In the genomic region with DNA sequence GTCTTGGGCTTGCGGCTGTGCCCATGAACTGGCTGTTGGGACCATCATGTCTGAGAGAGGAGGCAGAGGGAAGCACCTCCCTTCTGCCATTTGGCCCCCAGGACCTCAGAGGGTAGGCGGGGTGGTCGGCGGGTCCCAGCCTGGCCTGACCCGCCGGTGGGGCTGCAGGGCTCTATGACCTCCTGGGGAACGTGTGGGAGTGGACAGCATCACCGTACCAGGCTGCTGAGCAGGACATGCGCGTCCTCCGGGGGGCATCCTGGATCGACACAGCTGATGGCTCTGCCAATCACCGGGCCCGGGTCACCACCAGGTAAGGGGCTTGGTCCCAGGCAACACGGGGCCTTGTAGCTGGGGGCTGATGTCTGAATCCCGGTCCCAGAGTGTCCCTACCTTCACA, we compare ENCODE assay signal across 17 cellular contexts. TPM values are rescaled to one million over a fixed set of nuclear protein-coding genes. Genes with fewer than 3 reads are reported as not detected.
DNase-seq lines count a peak whose midpoint lies in the region; ATAC-seq, FAIRE-seq and TF ChIP-seq lines count a peak whose summit lies in the region.
"Had no signal": no experiment of that assay in that cellular context is flagged by ENCODE, and none has a peak within 500 bp of the region (broad histone marks: within the 10 kb centered on the region; RNA-seq: fewer than 3 reads in every experiment).

No MANE protein-coding gene starts in this region.

- H3K9ac ChIP-seq in BLaER1 treated with 17β-estradiol and CSF1 and Interleukin-3, amounts not matched to agents 10 nM and 100 nM, result peak overlapping the region in 3 of 11 experiments; percentile 13 to 42 (median 27); a peak in 1 of 22 replicates
- H3K9ac ChIP-seq in HepG2 (ENCODE audit: insufficient read depth, low read depth, low read length), result no peak overlapping the region
- H3K9ac ChIP-seq: GM23248, neural progenitor cell had no signal

- intact Hi-C loops in ascending aorta (cut with DNase I), result no loop called here
- intact Hi-C loops in HepG2 (cut with micrococcal nuclease; ENCODE audit: unreplicated experiment), result loop anchor here (10.0 kb wide), 1 partner anchor 333 kb away; no protein-coding TSS in a partner anchor
- intact Hi-C loops in spleen (cut with DNase I; ENCODE audit: low total_unique reads), result loop anchor here (10.0 kb wide), 1 partner anchor 433 kb away; no protein-coding TSS in a partner anchor

- no peak overlapping the region for H2AFZ ChIP-seq in HepG2 (ENCODE audit: low read length)
- H2AFZ ChIP-seq: GM23248, neural progenitor cell had no signal

- DNase-seq in ascending aorta (ENCODE audit: low spot score in 2 of 2), result no peak
- DNase-seq in HepG2 (ENCODE audit: low spot score), result no peak
- peak; percentile 75 for DNase-seq in spleen
- DNase-seq in frontal cortex (ENCODE audit: low spot score in 2 of 2), result no peak
- DNase-seq in T-helper 2 cell, result no peak
- no peak for DNase-seq in HPDE6-E6E7 (ENCODE audit: extremely low spot score)
- DNase-seq: activated CD4-positive, alpha-beta T cell treated with anti-CD3 and anti-CD28 coated beads for 48 hours; activated CD8-positive, alpha-beta memory T cell treated with anti-CD3 and anti-CD28 coated beads, Interleukin-2, amount 10 ng/mL, durations not matched to agents 7 days and 5 days; CD4-positive, alpha-beta memory T cell; dermis blood vessel endothelial cell; GM23248; Kasumi-1; NCI-H1930 had no signal

- in situ Hi-C loops in HepG2 (cut with HindIII; ENCODE audit: extremely low pct_ligation_motif_present, low pct_unique_long_range_greater_than_20kb), result loop anchor here (10.0 to 25.0 kb wide), 2 partner anchors 316 to 433 kb away; no protein-coding TSS in a partner anchor

- CTCF ChIA-PET in HepG2 (lab: Yijun Ruan, JAX; ENCODE audit: low intra/inter-chr PET ratio, low total read pairs), result no interaction called here

- H3K4me3 ChIP-seq in BLaER1 treated with 17β-estradiol and CSF1 and Interleukin-3, amounts not matched to agents 10 nM and 100 nM, result no peak overlapping the region
- H3K4me3 ChIP-seq in ascending aorta (no peak overlapping the region), HepG2 (replicated peaks in 1 of 3; ENCODE audit: insufficient read depth in 1 of 3, low read depth in 2 of 3, low read length in 3 of 3) (no peak overlapping the region), spleen (no peak overlapping the region)
- H3K4me3 ChIP-seq: GM23248, neural progenitor cell, vagina had no signal

- TF ChIP-seq RAD21 in HepG2 (CRISPR knock-in tag; IDR thresholded peaks at IDR 0.05), result no peak

- no peak for TF ChIP-seq CTCF in ascending aorta (IDR thresholded peaks at IDR 0.05)
- TF ChIP-seq CTCF in HepG2 (CRISPR knock-in tag; IDR thresholded peaks at IDR 0.05), result no peak
- TF ChIP-seq CTCF in spleen (IDR thresholded peaks at IDR 0.05 in 8 of 11, conservative IDR thresholded peaks at IDR 0.05 in 3 of 11), result no peak

- peak overlapping the region in 9 of 11 experiments; percentile 52 to 91 (median 68); a peak in 12 of 22 replicates for H3K4me2 ChIP-seq in BLaER1 treated with 17β-estradiol and CSF1 and Interleukin-3, amounts not matched to agents 10 nM and 100 nM
- H3K4me2 ChIP-seq in HepG2 (ENCODE audit: low read depth, low read length), result no peak overlapping the region
- H3K4me2 ChIP-seq: neural progenitor cell had no signal

- peaks cover 22 to 57% (median 47%) of the 10 kb centered on the region in 10 experiments for H3K4me1 ChIP-seq in BLaER1 treated with 17β-estradiol and CSF1 and Interleukin-3, amounts not matched to agents 10 nM and 100 nM
- peaks cover 3 to 23% of the 10 kb centered on the region in 2 donors for H3K4me1 ChIP-seq in ascending aorta
- peaks cover 29% of the 10 kb centered on the region for H3K4me1 ChIP-seq in HepG2 (ENCODE audit: insufficient read depth, low read length)
- peaks cover 0 to 40% (median 4%) of the 10 kb centered on the region in 6 donors for H3K4me1 ChIP-seq in spleen
- H3K4me1 ChIP-seq: neural progenitor cell had no signal

- ATAC-seq in HepG2, result no peak
- ATAC-seq: activated CD8-positive, alpha-beta memory T cell treated with anti-CD3 and anti-CD28 coated beads, Interleukin-2, amount 10 ng/mL, durations not matched to agents 7 days and 5 days had no signal

- FAIRE-seq in HepG2 (lab: Jason Lieb, UNC) (no peak), frontal cortex (lab: Jason Lieb, UNC) (no peak)
- FAIRE-seq: bronchial epithelial cell had no signal

- peak overlapping the region in 2 of 11 experiments; percentile 47 to 53; a peak in 3 of 22 replicates for H3K27ac ChIP-seq in BLaER1 treated with 17β-estradiol and CSF1 and Interleukin-3, amounts not matched to agents 10 nM and 100 nM
- H3K27ac ChIP-seq in ascending aorta (peak overlapping the region; percentile 77 to 78), HepG2 (ENCODE audit: extremely low read length, insufficient read depth, low read length) (no peak overlapping the region), spleen (no peak overlapping the region)
- H3K27ac ChIP-seq: GM23248, neural progenitor cell, vagina had no signal

- TF ChIP-seq EP300 in HepG2 (IDR thresholded peaks at IDR 0.05; ENCODE audit: low read depth in 2 of 2, low read length in 2 of 2) (no peak), HepG2 (CRISPR knock-in tag; IDR thresholded peaks at IDR 0.05; ENCODE audit: borderline replicate concordance) (no peak)

- POLR2A ChIA-PET in HepG2 (lab: Yijun Ruan, JAX), result no interaction called here

- H4K20me1 ChIP-seq in BLaER1 treated with 17β-estradiol and CSF1 and Interleukin-3, amounts not matched to agents 10 nM and 100 nM, result peaks cover 0 to 44% (median 10%) of the 10 kb centered on the region in 11 experiments; a peak in 10 of 22 replicates
- no peaks in the 10 kb centered on the region for H4K20me1 ChIP-seq in HepG2 (ENCODE audit: insufficient read depth, low read length)

- no TSS peak for BruUV-seq in HepG2 (replicated peaks; lab: Mats Ljungman, UMichigan)

- peaks cover 59 to 87% (median 69%) of the 10 kb centered on the region in 11 experiments for H3K36me3 ChIP-seq in BLaER1 treated with 17β-estradiol and CSF1 and Interleukin-3, amounts not matched to agents 10 nM and 100 nM
- H3K36me3 ChIP-seq in ascending aorta, result peaks cover 4 to 9% of the 10 kb centered on the region in 2 donors
- H3K36me3 ChIP-seq in HepG2 (replicated peaks in 1 of 2; ENCODE audit: control insufficient read depth in 1 of 2, insufficient read depth in 2 of 2, low read length in 2 of 2), result peaks cover 2 to 3% of the 10 kb centered on the region in 2 experiments; a peak in 3 of 5 replicates
- H3K36me3 ChIP-seq in spleen, result peaks cover 0 to 76% (median 33%) of the 10 kb centered on the region in 6 donors
- H3K36me3 ChIP-seq: neural progenitor cell had no signal

- H3K9me3 ChIP-seq in BLaER1 treated with 17β-estradiol and CSF1 and Interleukin-3, amounts not matched to agents 10 nM and 100 nM (replicated peaks in 1 of 11), result no peaks in the 10 kb centered on the region
- H3K9me3 ChIP-seq in ascending aorta, result no peaks in the 10 kb centered on the region
- H3K9me3 ChIP-seq in HepG2 (ENCODE audit: low read length), result no peaks in the 10 kb centered on the region
- no peaks in the 10 kb centered on the region for H3K9me3 ChIP-seq in spleen
- H3K9me3 ChIP-seq: vagina had no signal

- H3K79me2 ChIP-seq in HepG2 (ENCODE audit: insufficient read depth, low read length), result no peaks in the 10 kb centered on the region

- H3K27me3 ChIP-seq in BLaER1 treated with 17β-estradiol and CSF1 and Interleukin-3, amounts not matched to agents 10 nM and 100 nM, result no peaks in the 10 kb centered on the region
- H3K27me3 ChIP-seq in ascending aorta, result no peaks in the 10 kb centered on the region
- H3K27me3 ChIP-seq in HepG2 (ENCODE audit: control insufficient read depth in 1 of 2, insufficient read depth in 2 of 2, low read length in 2 of 2), result no peaks in the 10 kb centered on the region
- H3K27me3 ChIP-seq in spleen (replicated peaks in 1 of 7), result no peaks in the 10 kb centered on the region
- H3K27me3 ChIP-seq: neural progenitor cell, vagina had no signal

- TF ChIP-seq POLR2A in HepG2 (IDR thresholded peaks at IDR 0.05; ENCODE audit: insufficient read depth in 1 of 2, low read depth in 2 of 2, low read length in 2 of 2) (no peak), spleen (IDR thresholded peaks at IDR 0.05) (no peak)

- WGBS in HepG2 (ENCODE audit: low lambda C conversion rate), result no CpG with 5 or more reads among the region's 16 CpGs
- 95 to 100% (median 96%) methylated on average over 3 to 16 of the region's 16 CpGs for WGBS in spleen, 5 donors

RNA-seq across cellular contexts. Expression of a gene that starts 14.1 kb away (rescaled TPM):
- total RNA-seq in ascending aorta, result 74.6 TPM
- 22.4 and 54.4 TPM in 2 replicates for total RNA-seq in HepG2 (2016; rRNA removed; fragmentation: Illumina TruSeq; extraction: Trizol)
- total RNA-seq in HepG2 (2016; cell fraction: cytosol; rRNA removed; fragmentation: Illumina TruSeq; extraction: Trizol; ENCODE audit: low read depth), result 12.4 and 13.6 TPM in 2 replicates
- total RNA-seq in HepG2 (2016; cell fraction: insoluble cytoplasmic fraction; rRNA removed; fragmentation: Illumina TruSeq; extraction: Trizol), result 20.6 and 54.0 TPM in 2 replicates
- total RNA-seq in HepG2 (2016; cell fraction: membrane; rRNA removed; fragmentation: Illumina TruSeq; extraction: Trizol), result 25.2 and 28.6 TPM in 2 replicates
- 45.2 and 49.4 TPM in 2 replicates for total RNA-seq in HepG2 (2016; cell fraction: nucleus; rRNA removed; fragmentation: Illumina TruSeq; extraction: Trizol)
- polyA plus RNA-seq in HepG2 (2011; rRNA removed), result 48.0 and 48.9 TPM in 2 replicates
- polyA plus RNA-seq in HepG2 (2011; cell fraction: cytosol; rRNA removed), result 37.0 and 44.8 TPM in 2 replicates
- 132 and 139 TPM in 2 replicates for polyA plus RNA-seq in HepG2 (2011; cell fraction: nucleus; rRNA removed)
- polyA plus RNA-seq in HepG2 (2012), result 47.6 and 52.3 TPM in 2 replicates
- 10.5 and 10.7 TPM in 2 replicates for polyA plus RNA-seq in HepG2 (2016; cell fraction: cytosol; fragmentation: Illumina TruSeq; extraction: Trizol; ENCODE audit: low read depth)
- 15.4 and 19.0 TPM in 2 replicates for polyA plus RNA-seq in HepG2 (2016; cell fraction: insoluble cytoplasmic fraction; fragmentation: Illumina TruSeq; extraction: Trizol; ENCODE audit: low read depth)
- polyA plus RNA-seq in HepG2 (2016; cell fraction: membrane; fragmentation: Illumina TruSeq; extraction: Trizol; ENCODE audit: low read depth), result 16.9 and 18.1 TPM in 2 replicates
- 77.0 and 78.6 TPM in 2 replicates for polyA plus RNA-seq in HepG2 (2016; cell fraction: nucleus; fragmentation: Illumina TruSeq; extraction: Trizol; ENCODE audit: insufficient read depth, low read depth)
- 55.3 and 78.5 TPM in 2 replicates for polyA minus RNA-seq in HepG2 (2011; rRNA and poly(A)+ RNA removed; ENCODE audit: low replicate concordance)
- 28.3 and 29.1 TPM in 2 replicates for polyA minus RNA-seq in HepG2 (2011; cell fraction: cytosol; rRNA and poly(A)+ RNA removed)
- polyA minus RNA-seq in HepG2 (2011; cell fraction: nucleus; rRNA and poly(A)+ RNA removed), result 40.4 and 52.2 TPM in 2 replicates
- 100 to 1,000 TPM in 6 of 7 donors, 10 to 100 TPM in 1; 96.5 to 145 (median 132) TPM for total RNA-seq in spleen
- polyA plus RNA-seq in spleen, result 10 to 100 TPM; 57.1 to 81.3 (median 60.4) TPM
- 91.3 TPM for total RNA-seq in frontal cortex

RNA-seq across cellular contexts. Expression of a gene that starts 14.6 kb away (rescaled TPM):
- total RNA-seq in ascending aorta (1.1 TPM), HepG2 (2016; rRNA removed; fragmentation: Illumina TruSeq; extraction: Trizol) (0.44 TPM in 1 of 2 replicates, not detected in the other), spleen (1 to 10 TPM in 6 of 7 donors, not detected in 1; 1.0 to 3.4 (median 1.8) TPM), frontal cortex (3.7 TPM)
- total RNA-seq in HepG2 (2016; cell fraction: cytosol; rRNA removed; fragmentation: Illumina TruSeq; extraction: Trizol; ENCODE audit: low read depth), result 0.18 TPM in 1 of 2 replicates, not detected in the other
- total RNA-seq in HepG2 (2016; cell fraction: insoluble cytoplasmic fraction; rRNA removed; fragmentation: Illumina TruSeq; extraction: Trizol), result 0.37 and 0.84 TPM in 2 replicates
- 0.09 TPM in 1 of 2 replicates, not detected in the other for total RNA-seq in HepG2 (2016; cell fraction: membrane; rRNA removed; fragmentation: Illumina TruSeq; extraction: Trizol)
- 0.50 and 1.5 TPM in 2 replicates for total RNA-seq in HepG2 (2016; cell fraction: nucleus; rRNA removed; fragmentation: Illumina TruSeq; extraction: Trizol)
- polyA plus RNA-seq in HepG2 (2011; rRNA removed) (0.71 and 1.1 TPM in 2 replicates), spleen (1 to 10 TPM in 1 of 3 donors, under 1 TPM in 2; 0.86 to 1.2 (median 0.93) TPM)
- 0.09 and 0.36 TPM in 2 replicates for polyA plus RNA-seq in HepG2 (2011; cell fraction: cytosol; rRNA removed)
- 2.6 and 2.9 TPM in 2 replicates for polyA plus RNA-seq in HepG2 (2011; cell fraction: nucleus; rRNA removed)
- polyA plus RNA-seq in HepG2 (2012), result 0.98 and 1.5 TPM in 2 replicates
- polyA plus RNA-seq in HepG2 (2016; cell fraction: cytosol; fragmentation: Illumina TruSeq; extraction: Trizol; ENCODE audit: low read depth), result 0.05 and 0.24 TPM in 2 replicates
- not detected in 2 replicates for polyA plus RNA-seq in HepG2 (2016; cell fraction: insoluble cytoplasmic fraction; fragmentation: Illumina TruSeq; extraction: Trizol; ENCODE audit: low read depth)
- polyA plus RNA-seq in HepG2 (2016; cell fraction: membrane; fragmentation: Illumina TruSeq; extraction: Trizol; ENCODE audit: low read depth), result 0.12 TPM in 1 of 2 replicates, not detected in the other
- 1.6 and 1.9 TPM in 2 replicates for polyA plus RNA-seq in HepG2 (2016; cell fraction: nucleus; fragmentation: Illumina TruSeq; extraction: Trizol; ENCODE audit: insufficient read depth, low read depth)
- polyA minus RNA-seq in HepG2 (2011; rRNA and poly(A)+ RNA removed; ENCODE audit: low replicate concordance), result 0.09 and 0.10 TPM in 2 replicates
- polyA minus RNA-seq in HepG2 (2011; cell fraction: cytosol; rRNA and poly(A)+ RNA removed), result not detected in 2 replicates
- polyA minus RNA-seq in HepG2 (2011; cell fraction: nucleus; rRNA and poly(A)+ RNA removed), result 0.52 and 1.5 TPM in 2 replicates
- total RNA-seq: vagina had no signal

RNA-seq across cellular contexts. Expression of a gene that starts 26.6 kb away (rescaled TPM):
- total RNA-seq in ascending aorta (86.2 TPM), HepG2 (2016; rRNA removed; fragmentation: Illumina TruSeq; extraction: Trizol) (292 and 425 TPM in 2 replicates), spleen (100 to 1,000 TPM in 1 of 7 donors, 10 to 100 TPM in 6; 71.5 to 107 (median 84.9) TPM), frontal cortex (238 TPM)
- 46.3 and 52.8 TPM in 2 replicates for total RNA-seq in HepG2 (2016; cell fraction: cytosol; rRNA removed; fragmentation: Illumina TruSeq; extraction: Trizol; ENCODE audit: low read depth)
- total RNA-seq in HepG2 (2016; cell fraction: insoluble cytoplasmic fraction; rRNA removed; fragmentation: Illumina TruSeq; extraction: Trizol), result 297 and 437 TPM in 2 replicates
- 96.3 and 109 TPM in 2 replicates for total RNA-seq in HepG2 (2016; cell fraction: membrane; rRNA removed; fragmentation: Illumina TruSeq; extraction: Trizol)
- total RNA-seq in HepG2 (2016; cell fraction: nucleus; rRNA removed; fragmentation: Illumina TruSeq; extraction: Trizol), result 167 and 182 TPM in 2 replicates
- polyA plus RNA-seq in HepG2 (2011; rRNA removed) (135 and 219 TPM in 2 replicates), spleen (100 to 1,000 TPM; 113 to 139 (median 133) TPM)
- polyA plus RNA-seq in HepG2 (2011; cell fraction: cytosol; rRNA removed), result 87.9 and 139 TPM in 2 replicates
- 80.9 and 81.9 TPM in 2 replicates for polyA plus RNA-seq in HepG2 (2011; cell fraction: nucleus; rRNA removed)
- 147 and 167 TPM in 2 replicates for polyA plus RNA-seq in HepG2 (2012)
- polyA plus RNA-seq in HepG2 (2016; cell fraction: cytosol; fragmentation: Illumina TruSeq; extraction: Trizol; ENCODE audit: low read depth), result 29.1 and 31.6 TPM in 2 replicates
- polyA plus RNA-seq in HepG2 (2016; cell fraction: insoluble cytoplasmic fraction; fragmentation: Illumina TruSeq; extraction: Trizol; ENCODE audit: low read depth), result 455 and 526 TPM in 2 replicates
- polyA plus RNA-seq in HepG2 (2016; cell fraction: membrane; fragmentation: Illumina TruSeq; extraction: Trizol; ENCODE audit: low read depth), result 69.4 and 72.1 TPM in 2 replicates
- polyA plus RNA-seq in HepG2 (2016; cell fraction: nucleus; fragmentation: Illumina TruSeq; extraction: Trizol; ENCODE audit: insufficient read depth, low read depth), result 371 TPM in 2 replicates
- polyA minus RNA-seq in HepG2 (2011; rRNA and poly(A)+ RNA removed; ENCODE audit: low replicate concordance), result 62.3 and 243 TPM in 2 replicates
- polyA minus RNA-seq in HepG2 (2011; cell fraction: cytosol; rRNA and poly(A)+ RNA removed), result 72.5 and 82.6 TPM in 2 replicates
- polyA minus RNA-seq in HepG2 (2011; cell fraction: nucleus; rRNA and poly(A)+ RNA removed), result 101 and 127 TPM in 2 replicates

RNA-seq across cellular contexts. Expression of a gene that starts 27.0 kb away (rescaled TPM):
- total RNA-seq in ascending aorta (not detected), HepG2 (2016; rRNA removed; fragmentation: Illumina TruSeq; extraction: Trizol) (124 and 175 TPM in 2 replicates), spleen (10 to 100 TPM in 2 of 7 donors, 1 to 10 TPM in 5; 5.0 to 11.3 (median 7.3) TPM), frontal cortex (28.9 TPM)
- 25.3 and 32.9 TPM in 2 replicates for total RNA-seq in HepG2 (2016; cell fraction: cytosol; rRNA removed; fragmentation: Illumina TruSeq; extraction: Trizol; ENCODE audit: low read depth)
- total RNA-seq in HepG2 (2016; cell fraction: insoluble cytoplasmic fraction; rRNA removed; fragmentation: Illumina TruSeq; extraction: Trizol), result 124 and 200 TPM in 2 replicates
- 65.6 and 67.9 TPM in 2 replicates for total RNA-seq in HepG2 (2016; cell fraction: membrane; rRNA removed; fragmentation: Illumina TruSeq; extraction: Trizol)
- total RNA-seq in HepG2 (2016; cell fraction: nucleus; rRNA removed; fragmentation: Illumina TruSeq; extraction: Trizol), result 54.9 and 62.4 TPM in 2 replicates
- polyA plus RNA-seq in HepG2 (2011; rRNA removed) (85.5 and 85.8 TPM in 2 replicates), spleen (1 to 10 TPM; 2.2 to 8.4 (median 4.8) TPM)
- polyA plus RNA-seq in HepG2 (2011; cell fraction: cytosol; rRNA removed), result 97.1 and 104 TPM in 2 replicates
- polyA plus RNA-seq in HepG2 (2011; cell fraction: nucleus; rRNA removed), result 23.5 and 32.4 TPM in 2 replicates
- polyA plus RNA-seq in HepG2 (2012), result 63.4 and 77.8 TPM in 2 replicates
- 24.3 and 28.7 TPM in 2 replicates for polyA plus RNA-seq in HepG2 (2016; cell fraction: cytosol; fragmentation: Illumina TruSeq; extraction: Trizol; ENCODE audit: low read depth)
- 138 and 145 TPM in 2 replicates for polyA plus RNA-seq in HepG2 (2016; cell fraction: insoluble cytoplasmic fraction; fragmentation: Illumina TruSeq; extraction: Trizol; ENCODE audit: low read depth)
- 40.5 and 43.9 TPM in 2 replicates for polyA plus RNA-seq in HepG2 (2016; cell fraction: membrane; fragmentation: Illumina TruSeq; extraction: Trizol; ENCODE audit: low read depth)
- polyA plus RNA-seq in HepG2 (2016; cell fraction: nucleus; fragmentation: Illumina TruSeq; extraction: Trizol; ENCODE audit: insufficient read depth, low read depth), result 58.7 and 60.7 TPM in 2 replicates
- 48.6 and 65.8 TPM in 2 replicates for polyA minus RNA-seq in HepG2 (2011; rRNA and poly(A)+ RNA removed; ENCODE audit: low replicate concordance)
- polyA minus RNA-seq in HepG2 (2011; cell fraction: cytosol; rRNA and poly(A)+ RNA removed), result 59.8 and 64.2 TPM in 2 replicates
- 40.7 and 55.8 TPM in 2 replicates for polyA minus RNA-seq in HepG2 (2011; cell fraction: nucleus; rRNA and poly(A)+ RNA removed)

RNA-seq across cellular contexts. Expression of a gene that starts 28.1 kb away (rescaled TPM):
- total RNA-seq in ascending aorta, result 323 TPM
- 572 and 599 TPM in 2 replicates for total RNA-seq in HepG2 (2016; rRNA removed; fragmentation: Illumina TruSeq; extraction: Trizol)
- 170 and 177 TPM in 2 replicates for total RNA-seq in HepG2 (2016; cell fraction: cytosol; rRNA removed; fragmentation: Illumina TruSeq; extraction: Trizol; ENCODE audit: low read depth)
- total RNA-seq in HepG2 (2016; cell fraction: insoluble cytoplasmic fraction; rRNA removed; fragmentation: Illumina TruSeq; extraction: Trizol), result 576 and 629 TPM in 2 replicates
- total RNA-seq in HepG2 (2016; cell fraction: membrane; rRNA removed; fragmentation: Illumina TruSeq; extraction: Trizol), result 222 TPM in 2 replicates
- total RNA-seq in HepG2 (2016; cell fraction: nucleus; rRNA removed; fragmentation: Illumina TruSeq; extraction: Trizol), result 198 and 219 TPM in 2 replicates
- polyA plus RNA-seq in HepG2 (2011; rRNA removed), result 330 and 333 TPM in 2 replicates
- 318 and 570 TPM in 2 replicates for polyA plus RNA-seq in HepG2 (2011; cell fraction: cytosol; rRNA removed)
- polyA plus RNA-seq in HepG2 (2011; cell fraction: nucleus; rRNA removed), result 143 and 151 TPM in 2 replicates
- polyA plus RNA-seq in HepG2 (2012), result 315 and 361 TPM in 2 replicates
- 167 and 168 TPM in 2 replicates for polyA plus RNA-seq in HepG2 (2016; cell fraction: cytosol; fragmentation: Illumina TruSeq; extraction: Trizol; ENCODE audit: low read depth)
- 522 and 567 TPM in 2 replicates for polyA plus RNA-seq in HepG2 (2016; cell fraction: insoluble cytoplasmic fraction; fragmentation: Illumina TruSeq; extraction: Trizol; ENCODE audit: low read depth)
- 181 and 189 TPM in 2 replicates for polyA plus RNA-seq in HepG2 (2016; cell fraction: membrane; fragmentation: Illumina TruSeq; extraction: Trizol; ENCODE audit: low read depth)
- 254 and 280 TPM in 2 replicates for polyA plus RNA-seq in HepG2 (2016; cell fraction: nucleus; fragmentation: Illumina TruSeq; extraction: Trizol; ENCODE audit: insufficient read depth, low read depth)
- polyA minus RNA-seq in HepG2 (2011; rRNA and poly(A)+ RNA removed; ENCODE audit: low replicate concordance), result 124 and 252 TPM in 2 replicates
- polyA minus RNA-seq in HepG2 (2011; cell fraction: cytosol; rRNA and poly(A)+ RNA removed), result 128 and 156 TPM in 2 replicates
- polyA minus RNA-seq in HepG2 (2011; cell fraction: nucleus; rRNA and poly(A)+ RNA removed), result 40.2 and 48.9 TPM in 2 replicates
- 100 to 1,000 TPM; 192 to 371 (median 228) TPM for total RNA-seq in spleen
- 100 to 1,000 TPM; 265 to 476 (median 453) TPM for polyA plus RNA-seq in spleen
- total RNA-seq in frontal cortex, result 196 TPM

Comparison
In these comparisons a context has a peak if more than half of its experiments do, and no peak if none do; other contexts are left out.
1. H3K27ac ChIP-seq: peak in ascending aorta (2 of 2); none in HepG2 (single experiment) and spleen (0 of 8).